Comparison of ENCODE assay signal across 2 cellular contexts in genomic region chr12:129665414-129665813, GRCh38.
TF ChIP-seq lines count a peak whose summit lies in the region.

No MANE protein-coding gene starts in this region.

TF ChIP-seq in IMR-90, 13 proteins besides CTCF, POLR2A, EP300 and RAD21 (continued from another document):
- TF ChIP-seq, protein P1, sequence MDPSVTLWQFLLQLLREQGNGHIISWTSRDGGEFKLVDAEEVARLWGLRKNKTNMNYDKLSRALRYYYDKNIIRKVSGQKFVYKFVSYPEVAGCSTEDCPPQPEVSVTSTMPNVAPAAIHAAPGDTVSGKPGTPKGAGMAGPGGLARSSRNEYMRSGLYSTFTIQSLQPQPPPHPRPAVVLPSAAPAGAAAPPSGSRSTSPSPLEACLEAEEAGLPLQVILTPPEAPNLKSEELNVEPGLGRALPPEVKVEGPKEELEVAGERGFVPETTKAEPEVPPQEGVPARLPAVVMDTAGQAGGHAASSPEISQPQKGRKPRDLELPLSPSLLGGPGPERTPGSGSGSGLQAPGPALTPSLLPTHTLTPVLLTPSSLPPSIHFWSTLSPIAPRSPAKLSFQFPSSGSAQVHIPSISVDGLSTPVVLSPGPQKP (IDR thresholded peaks at IDR 0.05; ENCODE audit: borderline replicate concordance, low read depth, low read length) = no peak
- no peak for TF ChIP-seq CHD1 (IDR thresholded peaks at IDR 0.05; ENCODE audit: low read depth, low read length)
- TF ChIP-seq MAFK (IDR thresholded peaks at IDR 0.05; ENCODE audit: low read depth, low read length) = peak; percentile 83
- TF ChIP-seq CEBPB (IDR thresholded peaks at IDR 0.05; ENCODE audit: low read depth, low read length) = no peak
- TF ChIP-seq RFX5 (IDR thresholded peaks at IDR 0.05; ENCODE audit: low read depth, low read length) = no peak
- peak; percentile 79 for TF ChIP-seq NFE2L2 (IDR thresholded peaks at IDR 0.05; ENCODE audit: low read depth, low read length)
- TF ChIP-seq RCOR1 (IDR thresholded peaks at IDR 0.05; ENCODE audit: insufficient replicate concordance, low read length) = no peak
- no peak for TF ChIP-seq MXI1 (IDR thresholded peaks at IDR 0.05; ENCODE audit: borderline replicate concordance, low read depth, low read length)
- TF ChIP-seq BHLHE40 (IDR thresholded peaks at IDR 0.05; ENCODE audit: low read depth, low read length) = no peak

TF ChIP-seq in K562, 482 proteins besides CTCF, POLR2A, EP300 and RAD21 (continued from another document):
- TF ChIP-seq, protein P2, sequence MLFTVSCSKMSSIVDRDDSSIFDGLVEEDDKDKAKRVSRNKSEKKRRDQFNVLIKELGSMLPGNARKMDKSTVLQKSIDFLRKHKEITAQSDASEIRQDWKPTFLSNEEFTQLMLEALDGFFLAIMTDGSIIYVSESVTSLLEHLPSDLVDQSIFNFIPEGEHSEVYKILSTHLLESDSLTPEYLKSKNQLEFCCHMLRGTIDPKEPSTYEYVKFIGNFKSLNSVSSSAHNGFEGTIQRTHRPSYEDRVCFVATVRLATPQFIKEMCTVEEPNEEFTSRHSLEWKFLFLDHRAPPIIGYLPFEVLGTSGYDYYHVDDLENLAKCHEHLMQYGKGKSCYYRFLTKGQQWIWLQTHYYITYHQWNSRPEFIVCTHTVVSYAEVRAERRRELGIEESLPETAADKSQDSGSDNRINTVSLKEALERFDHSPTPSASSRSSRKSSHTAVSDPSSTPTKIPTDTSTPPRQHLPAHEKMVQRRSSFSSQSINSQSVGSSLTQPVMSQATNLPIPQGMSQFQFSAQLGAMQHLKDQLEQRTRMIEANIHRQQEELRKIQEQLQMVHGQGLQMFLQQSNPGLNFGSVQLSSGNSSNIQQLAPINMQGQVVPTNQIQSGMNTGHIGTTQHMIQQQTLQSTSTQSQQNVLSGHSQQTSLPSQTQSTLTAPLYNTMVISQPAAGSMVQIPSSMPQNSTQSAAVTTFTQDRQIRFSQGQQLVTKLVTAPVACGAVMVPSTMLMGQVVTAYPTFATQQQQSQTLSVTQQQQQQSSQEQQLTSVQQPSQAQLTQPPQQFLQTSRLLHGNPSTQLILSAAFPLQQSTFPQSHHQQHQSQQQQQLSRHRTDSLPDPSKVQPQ (CRISPR knock-in tag; IDR thresholded peaks at IDR 0.05; ENCODE audit: borderline replicate concordance) = no peak
- TF ChIP-seq MAFF (IDR thresholded peaks at IDR 0.05; ENCODE audit: low read length) (peak; percentile 87), NFE2 (IDR thresholded peaks at IDR 0.05; ENCODE audit: low read depth) (peak; percentile 62), CHD1 (IDR thresholded peaks at IDR 0.05; ENCODE audit: low read length) (no peak), C11orf30 (IDR thresholded peaks at IDR 0.05; ENCODE audit: low read depth) (peak; percentile 60; the same call in 1 of the 2 replicates), JUN (IDR thresholded peaks at IDR 0.05; ENCODE audit: borderline replicate concordance, low read depth, low read length) (no peak), JUN (CRISPR knock-in tag; IDR thresholded peaks at IDR 0.05; ENCODE audit: borderline replicate concordance) (no peak), SIN3A (IDR thresholded peaks at IDR 0.05; ENCODE audit: borderline replicate concordance in 2 of 2, control insufficient read depth in 1 of 2, low read depth in 2 of 2, low read length in 2 of 2) (no peak), E2F3 (CRISPR knock-in tag; IDR thresholded peaks at IDR 0.05) (no peak), NFRKB (IDR thresholded peaks at IDR 0.05; ENCODE audit: low read depth) (no peak), SMC3 (conservative IDR thresholded peaks at IDR 0.05; ENCODE audit: insufficient read depth, low read depth, low read length) (no peak), ZNF316 (IDR thresholded peaks at IDR 0.05) (peak; percentile 77), U2AF2 (optimal IDR thresholded peaks at IDR 0.05; ENCODE audit: low read depth, low read length) (no peak), RBM15 (IDR thresholded peaks at IDR 0.05; ENCODE audit: insufficient read depth, low read length) (no peak), MAFK (IDR thresholded peaks at IDR 0.05; ENCODE audit: low read length) (peak; percentile 84), ZNF280A (IDR thresholded peaks at IDR 0.05; ENCODE audit: low read depth, partially characterized antibody) (no peak), ZNF584 (CRISPR knock-in tag; IDR thresholded peaks at IDR 0.05; ENCODE audit: low read depth) (no peak), MAFG (tag; conservative IDR thresholded peaks at IDR 0.05) (peak; percentile 90), ERF (CRISPR knock-in tag; IDR thresholded peaks at IDR 0.05) (no peak), ZNF146 (CRISPR knock-in tag; IDR thresholded peaks at IDR 0.05; ENCODE audit: unreplicated experiment) (no peak)
TF ChIP-seq in K562: peak in this region for 7.
